ENCODE assay signal across 1 cellular context in the genomic region with DNA sequence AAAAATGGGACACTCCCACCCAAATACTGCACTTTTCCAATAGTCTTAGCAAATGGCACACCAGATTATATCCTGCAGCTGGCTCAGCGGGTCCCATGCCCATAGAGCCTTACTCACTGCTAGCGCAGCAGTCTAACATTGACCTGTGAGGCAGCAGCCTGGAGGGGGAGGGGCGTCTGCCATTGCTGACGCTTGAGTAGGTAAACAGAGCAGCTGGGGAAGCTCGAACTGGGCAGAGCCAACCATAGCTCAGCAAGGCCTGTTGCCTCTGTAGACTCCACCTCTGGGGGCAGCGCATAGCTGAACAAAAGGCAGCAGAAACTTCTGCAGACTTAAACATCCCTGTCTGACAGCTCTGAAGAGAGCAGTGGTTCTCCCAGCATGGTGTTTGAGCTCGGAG.
TF ChIP-seq lines count a peak whose summit lies in the region.

No MANE protein-coding gene starts in this region.

TF ChIP-seq in HCT116, 20 proteins besides CTCF, POLR2A, EP300 and RAD21 (continued from another document):
- TF ChIP-seq, protein P1, sequence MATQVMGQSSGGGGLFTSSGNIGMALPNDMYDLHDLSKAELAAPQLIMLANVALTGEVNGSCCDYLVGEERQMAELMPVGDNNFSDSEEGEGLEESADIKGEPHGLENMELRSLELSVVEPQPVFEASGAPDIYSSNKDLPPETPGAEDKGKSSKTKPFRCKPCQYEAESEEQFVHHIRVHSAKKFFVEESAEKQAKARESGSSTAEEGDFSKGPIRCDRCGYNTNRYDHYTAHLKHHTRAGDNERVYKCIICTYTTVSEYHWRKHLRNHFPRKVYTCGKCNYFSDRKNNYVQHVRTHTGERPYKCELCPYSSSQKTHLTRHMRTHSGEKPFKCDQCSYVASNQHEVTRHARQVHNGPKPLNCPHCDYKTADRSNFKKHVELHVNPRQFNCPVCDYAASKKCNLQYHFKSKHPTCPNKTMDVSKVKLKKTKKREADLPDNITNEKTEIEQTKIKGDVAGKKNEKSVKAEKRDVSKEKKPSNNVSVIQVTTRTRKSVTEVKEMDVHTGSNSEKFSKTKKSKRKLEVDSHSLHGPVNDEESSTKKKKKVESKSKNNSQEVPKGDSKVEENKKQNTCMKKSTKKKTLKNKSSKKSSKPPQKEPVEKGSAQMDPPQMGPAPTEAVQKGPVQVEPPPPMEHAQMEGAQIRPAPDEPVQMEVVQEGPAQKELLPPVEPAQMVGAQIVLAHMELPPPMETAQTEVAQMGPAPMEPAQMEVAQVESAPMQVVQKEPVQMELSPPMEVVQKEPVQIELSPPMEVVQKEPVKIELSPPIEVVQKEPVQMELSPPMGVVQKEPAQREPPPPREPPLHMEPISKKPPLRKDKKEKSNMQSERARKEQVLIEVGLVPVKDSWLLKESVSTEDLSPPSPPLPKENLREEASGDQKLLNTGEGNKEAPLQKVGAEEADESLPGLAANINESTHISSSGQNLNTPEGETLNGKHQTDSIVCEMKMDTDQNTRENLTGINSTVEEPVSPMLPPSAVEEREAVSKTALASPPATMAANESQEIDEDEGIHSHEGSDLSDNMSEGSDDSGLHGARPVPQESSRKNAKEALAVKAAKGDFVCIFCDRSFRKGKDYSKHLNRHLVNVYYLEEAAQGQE (IDR thresholded peaks at IDR 0.05; ENCODE audit: low read depth), result no peak
- TF ChIP-seq EZH2phosphoT487 (IDR thresholded peaks at IDR 0.05; ENCODE audit: borderline replicate concordance), result no peak
- no peak for TF ChIP-seq ELF1 (IDR thresholded peaks at IDR 0.05; ENCODE audit: borderline replicate concordance, low read depth)
- no peak for TF ChIP-seq CEBPB (IDR thresholded peaks at IDR 0.05; ENCODE audit: low read depth)
